ENCODE assay signal across 11 cellular contexts in the genomic region with DNA sequence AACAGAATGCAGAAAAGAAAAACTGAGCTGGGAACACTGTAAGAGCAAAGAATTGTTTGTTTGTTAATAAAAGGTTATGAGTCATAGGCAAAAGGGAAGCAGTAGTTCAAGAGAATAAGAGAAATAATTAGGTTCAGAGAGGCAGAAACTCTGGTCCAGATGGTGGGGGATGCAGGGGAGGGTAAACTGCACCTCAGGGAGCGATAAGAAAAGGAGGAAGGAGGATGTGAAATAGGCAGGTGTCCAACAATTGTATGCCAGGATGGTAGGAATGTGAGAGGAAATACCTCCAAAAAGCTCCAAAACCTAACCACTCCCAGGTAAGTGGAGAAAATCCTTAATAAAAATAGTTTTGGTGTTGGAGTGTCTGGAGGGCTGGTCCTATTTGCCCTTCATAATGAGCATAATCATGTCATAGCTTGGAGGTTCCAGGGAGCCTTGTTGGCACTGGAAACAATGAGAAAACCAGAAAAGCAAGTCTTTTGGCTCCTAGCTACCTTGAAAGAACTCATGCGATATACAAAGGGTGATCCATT.
DNase-seq lines count a peak whose midpoint lies in the region; ATAC-seq and TF ChIP-seq lines count a peak whose summit lies in the region.
"Had no signal": no experiment of that assay in that cellular context is flagged by ENCODE, and none has a peak within 500 bp of the region (broad histone marks: within the 10 kb centered on the region; RNA-seq: fewer than 3 reads in every experiment).

No MANE protein-coding gene starts in this region.

- H3K27ac Mint-ChIP-seq in T-helper 17 cell, result peak overlapping the region; percentile 49

- no peaks in the 10 kb centered on the region for H3K27me3 Mint-ChIP-seq in T-helper 17 cell

- DNase-seq in DMS 273 (lab: John Stamatoyannopoulos, UW; ENCODE audit: unreplicated experiment) (peak; percentile 87), HT-29 (ENCODE audit: low spot score) (peak; percentile 77), T-helper 17 cell (no peak), mucosa of descending colon (no peak), medulla oblongata (ENCODE audit: extremely low spot score) (no peak), T1000 (lab: John Stamatoyannopoulos, UW) (no peak)
- DNase-seq in activated CD8-positive, alpha-beta memory T cell treated with anti-CD3 and anti-CD28 coated beads, Interleukin-2, amount 50 U/mL, for 48 hours, result no peak
- DNase-seq: central memory CD4-positive, alpha-beta T cell; stimulated activated naive CD4-positive, alpha-beta T cell treated with Interleukin-2 at 50 U/mL for 16 hours; T-helper 2 cell had no signal

- H3K4me1 Mint-ChIP-seq in T-helper 17 cell, result peaks cover 48% of the 10 kb centered on the region

- no peaks in the 10 kb centered on the region for H3K9me3 ChIP-seq in T-helper 17 cell (ENCODE audit: control insufficient read depth, low read length, poor library complexity, severe bottlenecking)
- H3K9me3 ChIP-seq in mucosa of descending colon, result no peaks in the 10 kb centered on the region

- H3K4me3 Mint-ChIP-seq in T-helper 17 cell, result no peak overlapping the region

- H3K36me3 ChIP-seq in mucosa of descending colon (ENCODE audit: low read depth), result no peaks in the 10 kb centered on the region

- no peak for ATAC-seq in T-helper 17 cell
- ATAC-seq in mucosa of descending colon, result peak; percentile 62
- ATAC-seq in GM19452 (IDR thresholded peaks at IDR 0.05; ENCODE audit: unreplicated experiment), result no peak

- intact Hi-C loops in mucosa of descending colon (cut with DNase I, micrococcal nuclease), result no loop called here

- no peak for TF ChIP-seq CTCF in mucosa of descending colon (IDR thresholded peaks at IDR 0.05)

- H3K4me3 ChIP-seq in mucosa of descending colon, result no peak overlapping the region

- H3K4me1 ChIP-seq in mucosa of descending colon (ENCODE audit: low read depth), result peaks cover 8% of the 10 kb centered on the region

- H3K36me3 Mint-ChIP-seq in T-helper 17 cell (ENCODE audit: low read depth), result no peaks in the 10 kb centered on the region

Comparison
In these comparisons a context has a peak if more than half of its experiments do, and no peak if none do; other contexts are left out.
1. DNase-seq: peak in DMS 273 (single experiment) and HT-29 (single experiment); none in T-helper 17 cell (0 of 3), mucosa of descending colon (0 of 3), medulla oblongata (single experiment), activated CD8-positive, alpha-beta memory T cell treated with anti-CD3 and anti-CD28 coated beads, Interleukin-2, amount 50 U/mL, for 48 hours (single experiment) and T1000 (single experiment).